In genomic region chr4:82678046-82678445, GRCh38 we compare ENCODE assay signal across 31 cellular contexts.
DNase-seq lines count a peak whose midpoint lies in the region; TF ChIP-seq lines count a peak whose summit lies in the region.
"Had no signal": no experiment of that assay in that cellular context is flagged by ENCODE, and none has a peak within 500 bp of the region (broad histone marks: within the 10 kb centered on the region; RNA-seq: fewer than 3 reads in every experiment).

No MANE protein-coding gene starts in this region.

- DNase-seq in SIG-M5 treated with dmso at 0.1 percent for 504 hours (lab: John Stamatoyannopoulos, UW; ENCODE audit: unreplicated experiment) (peak; percentile 4), SIG-M5 (lab: John Stamatoyannopoulos, UW) (no peak), prostate gland (ENCODE audit: low spot score) (no peak), G401 (ENCODE audit: low spot score) (no peak), SHP77 (lab: John Stamatoyannopoulos, UW) (no peak), RPMI8226 (no peak), esophagus muscularis mucosa (ENCODE audit: extremely low spot score) (no peak)
- DNase-seq: activated CD4-positive, alpha-beta T cell treated with anti-CD3 and anti-CD28 coated beads for 4 hours; activated naive CD4-positive, alpha-beta T cell treated with anti-CD3 and anti-CD28 coated beads, Interleukin-2, amount 50 U/mL, for 16 hours; activated T-cell treated with anti-CD3 and anti-CD28 coated beads for 4 hours; amniotic stem cell; DMS79; GDM1; HCEC 1CT; NCI-H1417 treated with DMSO at 0.1 percent for 48 hours; NCI-H226; NCI-H69; pancreas; Right ventricle myocardium superior; spleen; stimulated activated CD8-positive, alpha-beta memory T cell treated with anti-CD3 and anti-CD28 coated beads, Interleukin-4, amount 100 ng/mL, for 48 hours; T-helper 9 cell; transverse colon; WERI-Rb-1 had no signal

- intact Hi-C loops in prostate gland (cut with DNase I) = no loop called here
- intact Hi-C loops in esophagus muscularis mucosa (cut with DNase I) = no loop called here

- H3K36me3 ChIP-seq in esophagus (ENCODE audit: control insufficient read depth in 2 of 2, insufficient read depth in 2 of 2, low read length in 1 of 2) (no peaks in the 10 kb centered on the region), prostate gland (no peaks in the 10 kb centered on the region), esophagus muscularis mucosa (peaks cover 0 to 39% (median 2%) of the 10 kb centered on the region in 4 donors)
- H3K36me3 ChIP-seq: cardiac muscle cell, neural progenitor cell, pancreas, right atrium auricular region, spleen, transverse colon had no signal

- no peaks in the 10 kb centered on the region for H3K9me3 ChIP-seq in esophagus (ENCODE audit: control insufficient read depth in 2 of 2, insufficient read depth in 1 of 2, low read depth in 1 of 2, low read length in 1 of 2)
- H3K9me3 ChIP-seq in prostate gland = no peaks in the 10 kb centered on the region
- H3K9me3 ChIP-seq in esophagus muscularis mucosa = no peaks in the 10 kb centered on the region
- H3K9me3 ChIP-seq: Caco-2, pancreas, right atrium auricular region, spleen, transverse colon had no signal

- H3K4me3 ChIP-seq in esophagus (ENCODE audit: low read depth in 1 of 2, low read length in 2 of 2) (no peak overlapping the region), prostate gland (no peak overlapping the region), esophagus muscularis mucosa (no peak overlapping the region)
- H3K4me3 ChIP-seq: cardiac muscle cell, coronary artery, neural progenitor cell, pancreas, right atrium auricular region, spleen, transverse colon had no signal

- peak overlapping the region; percentile 35 to 48 for H3K27ac ChIP-seq in esophagus (ENCODE audit: low read depth in 2 of 2, low read length in 1 of 2)
- H3K27ac ChIP-seq in prostate gland = peak overlapping the region; percentile 13 to 39
- no peak overlapping the region for H3K27ac ChIP-seq in esophagus muscularis mucosa (replicated peaks in 1 of 4)
- H3K27ac ChIP-seq: 22Rv1, cardiac muscle cell, coronary artery, neural progenitor cell, pancreas, right atrium auricular region, spleen, transverse colon, WERI-Rb-1 had no signal

- WGBS in esophagus, 2 donors = 52 to 59% methylated on average over 4 of the region's 4 CpGs
- 51% methylated on average over 4 of the region's 4 CpGs for WGBS in prostate gland
- 58% methylated on average over 4 of the region's 4 CpGs for WGBS in esophagus muscularis mucosa

- TF ChIP-seq POLR2A in prostate gland (IDR thresholded peaks at IDR 0.05) (no peak), esophagus muscularis mucosa (IDR thresholded peaks at IDR 0.05; ENCODE audit: low read depth) (no peak)

- no peak for TF ChIP-seq EP300 in esophagus muscularis mucosa (IDR thresholded peaks at IDR 0.05)

- TF ChIP-seq CTCF in prostate gland (IDR thresholded peaks at IDR 0.05) = no peak
- TF ChIP-seq CTCF in esophagus muscularis mucosa (IDR thresholded peaks at IDR 0.05) = no peak

- no peaks in the 10 kb centered on the region for H3K27me3 ChIP-seq in esophagus (ENCODE audit: control insufficient read depth in 1 of 2, insufficient read depth in 2 of 2, low read length in 2 of 2)
- H3K27me3 ChIP-seq in prostate gland (replicated peaks; ENCODE audit: insufficient read depth) = no peaks in the 10 kb centered on the region
- H3K27me3 ChIP-seq in esophagus muscularis mucosa = no peaks in the 10 kb centered on the region
- H3K27me3 ChIP-seq: cardiac muscle cell, neural progenitor cell, pancreas, right atrium auricular region, spleen, transverse colon had no signal

- in situ Hi-C loops in G401 (cut with HindIII; ENCODE audit: low sequenced_read_pairs) = no loop called here

- H3K4me1 ChIP-seq in esophagus (ENCODE audit: control insufficient read depth in 2 of 2, insufficient read depth in 2 of 2, low read length in 1 of 2) (peaks cover 0 to 5% of the 10 kb centered on the region in 2 donors), prostate gland (replicated peaks) (peaks cover 6% of the 10 kb centered on the region), esophagus muscularis mucosa (no peaks in the 10 kb centered on the region)
- H3K4me1 ChIP-seq: neural progenitor cell, pancreas, right atrium auricular region, spleen, transverse colon had no signal

Comparison
In these comparisons a context has a peak if more than half of its experiments do, and no peak if none do; other contexts are left out.
1. H3K27ac ChIP-seq: peak in esophagus (2 of 2) and prostate gland (2 of 2); none in esophagus muscularis mucosa (0 of 4).